ENCODE assay signal across 11 cellular contexts in genomic region chrX:13151806-13152510, GRCh38.
DNase-seq lines count a peak whose midpoint lies in the region; ATAC-seq and TF ChIP-seq lines count a peak whose summit lies in the region.
"Had no signal": no experiment of that assay in that cellular context is flagged by ENCODE, and none has a peak within 500 bp of the region (broad histone marks: within the 10 kb centered on the region; RNA-seq: fewer than 3 reads in every experiment).

No MANE protein-coding gene starts in this region.

- no peak overlapping the region for H3T11ph ChIP-seq in H9 (ENCODE audit: low read length)

- WGBS in H9 (ENCODE audit: extremely low coverage, insufficient read length, low lambda C conversion rate) = no CpG with 5 or more reads among the region's 8 CpGs
- WGBS in esophagus squamous epithelium, 2 donors = 57 to 61% methylated on average over 6 to 8 of the region's 8 CpGs
- 44 to 56% methylated on average over 8 of the region's 8 CpGs for WGBS in sigmoid colon, 2 donors

- peak overlapping the region; percentile 46 for H3K4me2 ChIP-seq in H9 (ENCODE audit: insufficient read depth, insufficient read length, low read length)

- no peak overlapping the region for H2AFZ ChIP-seq in H9 (ENCODE audit: low read length)

- TF ChIP-seq POLR2A in esophagus squamous epithelium (IDR thresholded peaks at IDR 0.05) = no peak
- TF ChIP-seq POLR2A in sigmoid colon (IDR thresholded peaks at IDR 0.05) = no peak

- H3K27ac ChIP-seq in H9 (ENCODE audit: insufficient read length, low read depth, low read length) = peak overlapping the region; percentile 83
- H3K27ac ChIP-seq in esophagus squamous epithelium = peak overlapping the region in 3 of 4 donors; percentile 24 to 74 (median 61)
- peak overlapping the region; percentile 22 to 72 (median 54) for H3K27ac ChIP-seq in sigmoid colon

- H3K4me3 Mint-ChIP-seq in H9 (peak overlapping the region; percentile 25 to 61; a peak in 4 of 5 replicates), WTC11 (peak overlapping the region; percentile 35), Caco-2 (ENCODE audit: unreplicated experiment) (no peak overlapping the region)

- no peaks in the 10 kb centered on the region for H3K79me1 ChIP-seq in H9 (ENCODE audit: insufficient read depth, low read depth, low read length, poor library complexity, severe bottlenecking)

- ATAC-seq in WTC11 (peak; percentile 60), HG03175 (IDR thresholded peaks at IDR 0.05; ENCODE audit: unreplicated experiment) (no peak)
- ATAC-seq: GM12878 had no signal

- no peak overlapping the region for H3K18ac ChIP-seq in H9 (ENCODE audit: insufficient read length, low read depth, low read length)

- H3K4ac ChIP-seq in H9 (ENCODE audit: low read depth, low read length) = no peak overlapping the region; the same call in 1 of the 2 replicates

- H3K36me3 Mint-ChIP-seq in H9 (ENCODE audit: insufficient read depth in 1 of 3, low read depth in 3 of 3) (peaks cover 27 to 38% (median 36%) of the 10 kb centered on the region in 3 experiments), WTC11 (peaks cover 35% of the 10 kb centered on the region), Caco-2 (ENCODE audit: insufficient read depth, unreplicated experiment) (no peaks in the 10 kb centered on the region)

- no peak overlapping the region for H4K8ac ChIP-seq in H9 (replicated peaks; ENCODE audit: insufficient read length, low read depth, low read length)

- H3K27me3 Mint-ChIP-seq in H9 (ENCODE audit: low read depth) = no peaks in the 10 kb centered on the region
- peaks cover 11% of the 10 kb centered on the region for H3K27me3 Mint-ChIP-seq in WTC11 (ENCODE audit: low read depth)
- H3K27me3 Mint-ChIP-seq in Caco-2 (ENCODE audit: insufficient read depth, unreplicated experiment) = no peaks in the 10 kb centered on the region

- no TSS peak for BruUV-seq in Caco-2 (replicated peaks; lab: Mats Ljungman, UMichigan)

- no peak overlapping the region for H3K9ac ChIP-seq in H9 (ENCODE audit: extremely low read depth, insufficient read length, low read length)

- H4K5ac ChIP-seq in H9 (ENCODE audit: insufficient read length, low read depth, low read length) = no peak overlapping the region

- DNase-seq in H9 (no peak), WTC11 (ENCODE audit: low spot score) (no peak), esophagus squamous epithelium (lab: John Stamatoyannopoulos, UW) (no peak), sigmoid colon (no peak), Caco-2 (no peak), pons (ENCODE audit: low spot score) (no peak), SK-N-DZ (ENCODE audit: low spot score) (no peak)
- DNase-seq: anterior cingulate cortex, midbrain had no signal

- no peaks in the 10 kb centered on the region for H3K79me2 ChIP-seq in H9 (ENCODE audit: insufficient read depth, low read length)

- no peak overlapping the region for H3K14ac ChIP-seq in H9 (ENCODE audit: insufficient read depth, low read length)

- H3K27me3 ChIP-seq in H9 (ENCODE audit: insufficient read depth, low read length) (no peaks in the 10 kb centered on the region), esophagus squamous epithelium (no peaks in the 10 kb centered on the region), sigmoid colon (no peaks in the 10 kb centered on the region), Caco-2 (replicated peaks; ENCODE audit: control insufficient read depth, insufficient read depth, low read length) (no peaks in the 10 kb centered on the region)

- no peaks in the 10 kb centered on the region for H3K23me2 ChIP-seq in H9 (ENCODE audit: insufficient read length, low read depth, low read length, poor library complexity, severe bottlenecking)

- H2BK15ac ChIP-seq in H9 (ENCODE audit: low read depth, low read length) = no peak overlapping the region

- CTCF ChIA-PET in WTC11 (lab: Charles Lee) (interaction anchor here (0.7 to 1.8 kb wide), 3 partner anchors 47 to 205 kb away, joined by 3 to 4 read pairs (median 4); no protein-coding TSS in a partner anchor), Caco-2 (lab: Charles Lee) (no interaction called here)

- H3K4me1 Mint-ChIP-seq in H9 (peaks cover 11 to 17% of the 10 kb centered on the region in 2 experiments), WTC11 (peaks cover 20% of the 10 kb centered on the region), Caco-2 (ENCODE audit: low read depth, unreplicated experiment) (no peaks in the 10 kb centered on the region)

- no peak overlapping the region for H3K56ac ChIP-seq in H9 (ENCODE audit: insufficient read length, low read depth, low read length)

- intact Hi-C loops in esophagus squamous epithelium (cut with DNase I) = no loop called here
- intact Hi-C loops in sigmoid colon (cut with DNase I) = no loop called here
- intact Hi-C loops in Caco-2 (cut with micrococcal nuclease; ENCODE audit: unreplicated experiment) = no loop called here

- peak overlapping the region in 1 of 4 donors; percentile 32 for H3K4me3 ChIP-seq in esophagus squamous epithelium
- no peak overlapping the region for H3K4me3 ChIP-seq in sigmoid colon
- H3K4me3 ChIP-seq in Caco-2 (ENCODE audit: low read depth, low read length) = no peak overlapping the region
- H3K4me3 ChIP-seq: GM12878 had no signal

- no peak overlapping the region for H2AK5ac ChIP-seq in H9 (ENCODE audit: insufficient read length, low read length)

- H3K27ac Mint-ChIP-seq in H9 (peak overlapping the region; percentile 92 to 97 (median 96)), WTC11 (peak overlapping the region; percentile 96), Caco-2 (ENCODE audit: unreplicated experiment) (no peak overlapping the region)

- H2BK12ac ChIP-seq in H9 (ENCODE audit: insufficient read length, low read depth, low read length) = no peak overlapping the region

- no peaks in the 10 kb centered on the region for H4K20me1 ChIP-seq in H9 (ENCODE audit: control insufficient read depth, insufficient read depth, insufficient read length)

- H4K91ac ChIP-seq in H9 (ENCODE audit: insufficient read length, low read depth, low read length) = no peak overlapping the region

- POLR2A ChIA-PET in WTC11 (lab: Charles Lee) = no interaction called here
- POLR2A ChIA-PET in Caco-2 (lab: Charles Lee) = no interaction called here

- H2BK5ac ChIP-seq in H9 (ENCODE audit: insufficient read length, low read length) = no peak overlapping the region

- H3K36me3 ChIP-seq in esophagus squamous epithelium = no peaks in the 10 kb centered on the region
- no peaks in the 10 kb centered on the region for H3K36me3 ChIP-seq in sigmoid colon
- no peaks in the 10 kb centered on the region for H3K36me3 ChIP-seq in Caco-2 (ENCODE audit: control insufficient read depth, insufficient read depth, low read length)

- H2BK20ac ChIP-seq in H9 (ENCODE audit: low read depth, low read length, poor library complexity, severe bottlenecking) = no peak overlapping the region

- TF ChIP-seq EP300 in sigmoid colon (IDR thresholded peaks at IDR 0.05) = no peak

- H3K9me3 ChIP-seq in H9 (ENCODE audit: control insufficient read depth, low read depth, low read length) = peaks cover 31% of the 10 kb centered on the region
- H3K9me3 ChIP-seq in esophagus squamous epithelium = peaks cover 0 to 6% (median 0%) of the 10 kb centered on the region in 3 donors
- no peaks in the 10 kb centered on the region for H3K9me3 ChIP-seq in sigmoid colon
- no peaks in the 10 kb centered on the region for H3K9me3 ChIP-seq in Caco-2

- H3K4me1 ChIP-seq in H9 (ENCODE audit: insufficient read depth, low read length) (peaks cover 4% of the 10 kb centered on the region; the same call in 1 of the 2 replicates), esophagus squamous epithelium (no peaks in the 10 kb centered on the region), sigmoid colon (peaks cover 0 to 3% (median 0%) of the 10 kb centered on the region in 4 donors), Caco-2 (no peaks in the 10 kb centered on the region)

- H3K23ac ChIP-seq in H9 (ENCODE audit: insufficient read length, low read depth, low read length) = no peak overlapping the region

- H2BK120ac ChIP-seq in H9 (ENCODE audit: low read depth, low read length, poor library complexity, severe bottlenecking) = peak overlapping the region; percentile 38

- TF ChIP-seq CTCF in H9 (conservative IDR thresholded peaks at IDR 0.05) (no peak), WTC11 (IDR thresholded peaks at IDR 0.05) (no peak), esophagus squamous epithelium (IDR thresholded peaks at IDR 0.05) (no peak), sigmoid colon (IDR thresholded peaks at IDR 0.05) (no peak), Caco-2 (IDR thresholded peaks at IDR 0.05; ENCODE audit: insufficient read depth in 1 of 2, low read depth in 1 of 2, low read length in 1 of 2, severe bottlenecking in 1 of 2, unreplicated experiment in 1 of 2) (no peak)

- H3K9me3 Mint-ChIP-seq in H9 = peaks cover 68 to 73% of the 10 kb centered on the region in 2 experiments
- H3K9me3 Mint-ChIP-seq in WTC11 = peaks cover 27% of the 10 kb centered on the region
- peaks cover 14% of the 10 kb centered on the region for H3K9me3 Mint-ChIP-seq in Caco-2 (ENCODE audit: unreplicated experiment)

TF ChIP-seq in WTC11, 78 proteins besides CTCF, POLR2A, EP300 and RAD21:
- TF ChIP-seq ATF6 (CRISPR knock-in tag; IDR thresholded peaks at IDR 0.05) (no peak), JUN (CRISPR knock-in tag; IDR thresholded peaks at IDR 0.05) (no peak), OVOL2 (CRISPR knock-in tag; IDR thresholded peaks at IDR 0.05; ENCODE audit: borderline replicate concordance) (no peak)
